In genomic region chr12:116172224-116172849, GRCh38 we compare ENCODE assay signal across 8 cellular contexts.
DNase-seq lines count a peak whose midpoint lies in the region; ATAC-seq and TF ChIP-seq lines count a peak whose summit lies in the region.

No MANE protein-coding gene starts in this region.

- no peak for DNase-seq in left ventricle myocardium superior
- DNase-seq in Right ventricle myocardium superior: no peak
- DNase-seq in activated naive CD8-positive, alpha-beta T cell treated with anti-CD3 and anti-CD28 coated beads, Interleukin-2, amount 10 ng/mL, durations not matched to agents 7 days and 5 days: no peak
- no peak for DNase-seq in hepatic stellate cell (ENCODE audit: low spot score)
- DNase-seq in right atrium auricular region (ENCODE audit: low spot score): no peak
- DNase-seq in OCI-LY7 (ENCODE audit: low spot score): no peak

- H3K27ac ChIP-seq in right atrium auricular region (no peak overlapping the region), OCI-LY7 (ENCODE audit: low read depth, low read length, poor library complexity, severe bottlenecking) (no peak overlapping the region)

- H3K9me2 ChIP-seq in OCI-LY7 (ENCODE audit: insufficient read depth, low read length): no peaks in the 10 kb centered on the region

- H3K9me3 ChIP-seq in right atrium auricular region (no peaks in the 10 kb centered on the region), OCI-LY7 (ENCODE audit: low read length) (no peaks in the 10 kb centered on the region)

- TF ChIP-seq CTCF in right atrium auricular region (IDR thresholded peaks at IDR 0.05) (no peak), OCI-LY7 (conservative IDR thresholded peaks at IDR 0.05; ENCODE audit: low read length) (no peak)

- H3K36me3 ChIP-seq in right atrium auricular region: no peaks in the 10 kb centered on the region
- H3K36me3 ChIP-seq in OCI-LY7 (ENCODE audit: insufficient read depth, low read length): no peaks in the 10 kb centered on the region

- no peaks in the 10 kb centered on the region for H3K36me3 Mint-ChIP-seq in IgD-negative memory B cell
- peaks cover 5% of the 10 kb centered on the region for H3K36me3 Mint-ChIP-seq in activated naive CD8-positive, alpha-beta T cell treated with anti-CD3 and anti-CD28 coated beads, Interleukin-2, amount 10 ng/mL, durations not matched to agents 7 days and 5 days
- H3K36me3 Mint-ChIP-seq in stimulated activated naive CD8-positive, alpha-beta T cell treated with anti-CD3 and anti-CD28 coated beads, Interleukin-15, Interleukin-2, amounts not matched to agents 100 ng/mL and 50 ng/mL, for 24 hours (ENCODE audit: low read depth): peaks cover 4% of the 10 kb centered on the region

- intact Hi-C loops in left ventricle myocardium superior (cut with micrococcal nuclease): no loop called here
- intact Hi-C loops in Right ventricle myocardium superior (cut with DNase I): no loop called here
- intact Hi-C loops in OCI-LY7 (cut with micrococcal nuclease; ENCODE audit: unreplicated experiment): no loop called here

- no TSS peak for BruUV-seq in OCI-LY7 (replicated peaks; lab: Mats Ljungman, UMichigan)

- H3K4me1 Mint-ChIP-seq in IgD-negative memory B cell: peaks cover 48 to 65% (median 65%) of the 10 kb centered on the region in 3 donors
- peaks cover 33% of the 10 kb centered on the region for H3K4me1 Mint-ChIP-seq in activated naive CD8-positive, alpha-beta T cell treated with anti-CD3 and anti-CD28 coated beads, Interleukin-2, amount 10 ng/mL, durations not matched to agents 7 days and 5 days
- peaks cover 69% of the 10 kb centered on the region for H3K4me1 Mint-ChIP-seq in stimulated activated naive CD8-positive, alpha-beta T cell treated with anti-CD3 and anti-CD28 coated beads, Interleukin-15, Interleukin-2, amounts not matched to agents 100 ng/mL and 50 ng/mL, for 24 hours (ENCODE audit: low read depth)

- no peaks in the 10 kb centered on the region for H3K79me2 ChIP-seq in OCI-LY7 (ENCODE audit: insufficient read depth, low read depth, low read length)

- no peaks in the 10 kb centered on the region for H3K9me3 Mint-ChIP-seq in IgD-negative memory B cell
- H3K9me3 Mint-ChIP-seq in activated naive CD8-positive, alpha-beta T cell treated with anti-CD3 and anti-CD28 coated beads, Interleukin-2, amount 10 ng/mL, durations not matched to agents 7 days and 5 days: no peaks in the 10 kb centered on the region
- no peaks in the 10 kb centered on the region for H3K9me3 Mint-ChIP-seq in stimulated activated naive CD8-positive, alpha-beta T cell treated with anti-CD3 and anti-CD28 coated beads, Interleukin-15, Interleukin-2, amounts not matched to agents 100 ng/mL and 50 ng/mL, for 24 hours

- H2AFZ ChIP-seq in OCI-LY7 (ENCODE audit: low read length): no peak overlapping the region

- CTCF ChIA-PET in OCI-LY7 (lab: Charles Lee; ENCODE audit: unreplicated experiment): no interaction called here

- no peak overlapping the region for H3K4me2 ChIP-seq in OCI-LY7 (ENCODE audit: low read length)

- H3K4me3 Mint-ChIP-seq in IgD-negative memory B cell: peak overlapping the region; percentile 50 to 86 (median 78)
- H3K4me3 Mint-ChIP-seq in activated naive CD8-positive, alpha-beta T cell treated with anti-CD3 and anti-CD28 coated beads, Interleukin-2, amount 10 ng/mL, durations not matched to agents 7 days and 5 days: peak overlapping the region; percentile 85
- H3K4me3 Mint-ChIP-seq in stimulated activated naive CD8-positive, alpha-beta T cell treated with anti-CD3 and anti-CD28 coated beads, Interleukin-15, Interleukin-2, amounts not matched to agents 100 ng/mL and 50 ng/mL, for 24 hours: peak overlapping the region; percentile 86

- no peak overlapping the region for H3K4me3 ChIP-seq in right atrium auricular region
- no peak overlapping the region for H3K4me3 ChIP-seq in OCI-LY7 (ENCODE audit: low read depth, low read length, poor library complexity, severe bottlenecking)

- ATAC-seq in left ventricle myocardium superior (peak; percentile 35), Right ventricle myocardium superior (ENCODE audit: poor library complexity) (no peak)
- peak; percentile 100 for ATAC-seq in activated naive CD8-positive, alpha-beta T cell treated with anti-CD3 and anti-CD28 coated beads, Interleukin-2, amount 10 ng/mL, durations not matched to agents 7 days and 5 days (ENCODE audit: low read depth)

- H3K27me3 ChIP-seq in right atrium auricular region: no peaks in the 10 kb centered on the region

- peaks cover 47% of the 10 kb centered on the region for H4K20me1 ChIP-seq in OCI-LY7 (ENCODE audit: insufficient read depth, low read length)

- POLR2A ChIA-PET in activated naive CD8-positive, alpha-beta T cell treated with anti-CD3 and anti-CD28 coated beads, Interleukin-2, amount 10 ng/mL, durations not matched to agents 7 days and 5 days (lab: Charles Lee): interaction anchor here (1.0 kb wide), 1 partner anchor 29 kb away, joined by 3 read pairs; no protein-coding TSS in a partner anchor
- POLR2A ChIA-PET in OCI-LY7 (lab: Charles Lee): interaction anchor here (0.7 kb wide), 1 partner anchor 971 kb away, joined by 3 read pairs; no protein-coding TSS in a partner anchor

- peaks cover 0 to 24% of the 10 kb centered on the region in 2 donors for H3K4me1 ChIP-seq in right atrium auricular region
- no peaks in the 10 kb centered on the region for H3K4me1 ChIP-seq in OCI-LY7 (ENCODE audit: insufficient read depth, low read length, poor library complexity, severe bottlenecking)

- H3K27me3 Mint-ChIP-seq in IgD-negative memory B cell: no peaks in the 10 kb centered on the region
- no peaks in the 10 kb centered on the region for H3K27me3 Mint-ChIP-seq in activated naive CD8-positive, alpha-beta T cell treated with anti-CD3 and anti-CD28 coated beads, Interleukin-2, amount 10 ng/mL, durations not matched to agents 7 days and 5 days
- no peaks in the 10 kb centered on the region for H3K27me3 Mint-ChIP-seq in stimulated activated naive CD8-positive, alpha-beta T cell treated with anti-CD3 and anti-CD28 coated beads, Interleukin-15, Interleukin-2, amounts not matched to agents 100 ng/mL and 50 ng/mL, for 24 hours

- H3K27ac Mint-ChIP-seq in IgD-negative memory B cell: no peak overlapping the region
- H3K27ac Mint-ChIP-seq in activated naive CD8-positive, alpha-beta T cell treated with anti-CD3 and anti-CD28 coated beads, Interleukin-2, amount 10 ng/mL, durations not matched to agents 7 days and 5 days: peak overlapping the region; percentile 91
- peak overlapping the region; percentile 97 for H3K27ac Mint-ChIP-seq in stimulated activated naive CD8-positive, alpha-beta T cell treated with anti-CD3 and anti-CD28 coated beads, Interleukin-15, Interleukin-2, amounts not matched to agents 100 ng/mL and 50 ng/mL, for 24 hours

Comparison
In these comparisons a context has a peak if more than half of its experiments do, and no peak if none do; other contexts are left out.
1. H3K27ac Mint-ChIP-seq: peak in activated naive CD8-positive, alpha-beta T cell treated with anti-CD3 and anti-CD28 coated beads, Interleukin-2, amount 10 ng/mL, durations not matched to agents 7 days and 5 days (single experiment) and stimulated activated naive CD8-positive, alpha-beta T cell treated with anti-CD3 and anti-CD28 coated beads, Interleukin-15, Interleukin-2, amounts not matched to agents 100 ng/mL and 50 ng/mL, for 24 hours (single experiment); none in IgD-negative memory B cell (0 of 3).
2. Peak in every context shown above with its lines, with median percentiles within 50 percentile points of each other: H3K4me3 Mint-ChIP-seq.